ENCODE assay signal across 27 cellular contexts in the genomic region with DNA sequence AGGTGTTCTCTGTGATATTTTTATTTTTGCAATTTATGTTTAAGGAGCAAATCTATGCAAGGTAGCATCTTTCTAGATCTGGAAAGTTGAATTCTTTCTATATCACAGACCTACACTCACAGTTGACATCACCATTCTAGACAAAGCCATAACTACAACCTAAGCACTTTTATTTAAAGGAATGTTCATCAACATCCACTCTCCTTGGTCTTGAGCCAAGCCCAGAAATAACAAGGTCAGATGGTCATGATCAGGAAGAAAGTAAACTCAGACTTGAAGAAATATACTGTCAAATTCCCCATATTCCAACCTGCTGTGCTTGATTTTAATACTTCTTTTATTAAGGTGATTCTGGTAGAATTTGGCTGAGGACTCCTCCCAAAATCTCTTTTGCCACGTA.
"Had no signal": no experiment of that assay in that cellular context is flagged by ENCODE, and none has a peak within 500 bp of the region (broad histone marks: within the 10 kb centered on the region; RNA-seq: fewer than 3 reads in every experiment).

No MANE protein-coding gene starts in this region.

- H3K27me3 Mint-ChIP-seq: naive B cell; natural killer cell treated with Interleukin-12 subunit alpha and Interleukin-12 subunit beta and Interleukin-15 and Interleukin-18, amount 100 ng/mL, for 72 hours; progenitor cell of endocrine pancreas; type B pancreatic cell had no signal

- H3K79me2 ChIP-seq: parathyroid adenoma had no signal

- H3K27ac Mint-ChIP-seq: endodermal cell; mesothelial cell of epicardium; natural killer cell treated with Interleukin-12 subunit alpha and Interleukin-12 subunit beta and Interleukin-15 and Interleukin-18, amount 100 ng/mL, for 72 hours; progenitor cell of endocrine pancreas; type B pancreatic cell had no signal

- H2AFZ ChIP-seq: parathyroid adenoma had no signal

- H3K9me3 Mint-ChIP-seq: endodermal cell; immature natural killer cell; natural killer cell treated with Interleukin-12 subunit alpha and Interleukin-12 subunit beta and Interleukin-15 and Interleukin-18, amount 100 ng/mL, for 72 hours; neural crest cell; type B pancreatic cell had no signal

- ATAC-seq: left lobe of liver; mucosa of descending colon; natural killer cell treated with Interleukin-12 subunit alpha and Interleukin-12 subunit beta and Interleukin-15 and Interleukin-18, amount 100 ng/mL, for 72 hours had no signal

- H3K9me3 ChIP-seq: esophagus squamous epithelium, mucosa of descending colon, neutrophil, right atrium auricular region, testis, tibial artery had no signal

- H3K4me3 Mint-ChIP-seq: endodermal cell; immature natural killer cell; mesothelial cell of epicardium; naive B cell; natural killer cell treated with Interleukin-12 subunit alpha and Interleukin-12 subunit beta and Interleukin-15 and Interleukin-18, amount 100 ng/mL, for 72 hours; neural crest cell; type B pancreatic cell had no signal

- H3K27me3 ChIP-seq: esophagus squamous epithelium, neutrophil, right atrium auricular region, testis, tibial artery had no signal

- H3K4me1 Mint-ChIP-seq: endodermal cell, immature natural killer cell, mesothelial cell of epicardium, naive B cell, neural crest cell had no signal

- H3K4me3 ChIP-seq: esophagus squamous epithelium, lung, mucosa of descending colon, right atrium auricular region, testis, tibial artery had no signal

- H3K9ac ChIP-seq: parathyroid adenoma had no signal

- H3K4me1 ChIP-seq: esophagus squamous epithelium, parathyroid adenoma, right atrium auricular region, testis, tibial artery had no signal

- H3K27ac ChIP-seq: esophagus squamous epithelium, neutrophil, parathyroid adenoma, right atrium auricular region, testis, tibial artery had no signal

- DNase-seq: cerebellar nuclear complex; effector CD8-positive, alpha-beta T cell; endodermal cell; erythroblast; esophagus squamous epithelium; hypothalamus; immature natural killer cell; mucosa of descending colon; naive B cell; small intestine; stimulated activated CD4-positive, alpha-beta T cell treated with anti-CD3 and anti-CD28 coated beads, Interleukin-15, amount 100 ng/mL, for 24 hours; stimulated activated CD4-positive, alpha-beta T cell treated with anti-CD3 and anti-CD28 coated beads, Interleukin-2, amount 100 ng/mL, for 48 hours; stimulated activated CD8-positive, alpha-beta memory T cell treated with anti-CD3 and anti-CD28 coated beads, Interleukin-4, amount 100 ng/mL, for 48 hours; stimulated activated naive CD4-positive, alpha-beta T cell treated with Interleukin-2 at 50 U/mL for 16 hours; substantia nigra; testis; tibial artery had no signal
